ENCODE assay signal across 8 cellular contexts in the genomic region with DNA sequence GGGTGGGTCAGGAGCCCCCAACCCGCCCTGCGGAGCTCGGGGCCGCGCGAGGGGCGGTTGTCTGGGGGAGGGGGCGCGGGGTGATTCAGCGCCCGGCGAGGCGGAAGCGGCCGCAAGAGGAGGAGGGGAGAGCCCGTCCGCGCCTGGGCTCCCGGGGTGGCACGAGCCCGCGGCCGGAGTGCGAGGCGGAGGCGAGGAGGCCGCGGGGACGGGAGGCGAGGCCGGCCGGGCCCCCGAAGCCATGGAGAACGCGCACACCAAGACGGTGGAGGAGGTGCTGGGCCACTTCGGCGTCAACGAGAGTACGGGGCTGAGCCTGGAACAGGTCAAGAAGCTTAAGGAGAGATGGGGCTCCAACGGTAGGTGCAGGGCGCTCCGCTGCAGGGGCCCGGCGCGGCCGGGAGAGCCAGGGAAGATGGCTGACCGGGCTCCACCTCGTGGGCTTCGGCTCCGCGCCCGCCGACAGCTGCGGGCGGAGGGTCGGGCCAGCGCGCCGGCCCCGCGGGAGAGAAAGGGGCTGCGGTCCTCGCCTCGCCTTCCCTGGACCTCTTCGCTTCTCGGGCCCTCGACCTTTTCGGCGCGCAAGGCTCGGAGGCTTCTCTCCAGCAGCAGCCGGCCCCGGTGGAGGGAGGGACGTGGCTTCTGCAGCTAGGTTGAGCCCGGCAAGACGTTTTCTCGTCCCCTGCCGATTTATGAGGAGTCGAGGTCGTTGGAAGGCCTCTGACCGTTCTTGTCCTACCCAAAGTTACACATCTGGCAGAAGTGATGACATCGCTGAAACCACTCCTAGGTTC. TPM values are rescaled to one million over a fixed set of nuclear protein-coding genes. Genes with fewer than 3 reads are reported as not detected.
DNase-seq lines count a peak whose midpoint lies in the region; ATAC-seq and TF ChIP-seq lines count a peak whose summit lies in the region.

No MANE protein-coding gene starts in this region.

- 0 to 2% methylated on average over 13 to 16 of the region's 83 CpGs for WGBS in thyroid gland, 2 donors

- H3K36me3 ChIP-seq in BLaER1 treated with 17β-estradiol and CSF1 and Interleukin-3, amounts not matched to agents 10 nM and 100 nM, result peaks cover 39 to 43% (median 42%) of the 10 kb centered on the region in 11 experiments
- H3K36me3 ChIP-seq in Panc1 (ENCODE audit: control insufficient read depth, insufficient read depth, low read length) (peaks cover 27% of the 10 kb centered on the region; the same call in 1 of the 2 replicates), thyroid gland (no peaks in the 10 kb centered on the region)

- in situ Hi-C loops in Panc1 (cut with HindIII; ENCODE audit: low pct_unique_long_range_greater_than_20kb, low sequenced_read_pairs), result no loop called here

- peak overlapping the region; percentile 94 to 100 (median 98) for H3K9ac ChIP-seq in BLaER1 treated with 17β-estradiol and CSF1 and Interleukin-3, amounts not matched to agents 10 nM and 100 nM

- intact Hi-C loops in Panc1 (cut with micrococcal nuclease; ENCODE audit: unreplicated experiment), result loop anchor here (10.0 kb wide), 1 partner anchor 177 kb away; no protein-coding TSS in a partner anchor
- intact Hi-C loops in thyroid gland (cut with DNase I), result loop anchor here (5.0 kb wide), 1 partner anchor 179 kb away; no protein-coding TSS in a partner anchor

- H4K20me1 ChIP-seq in BLaER1 treated with 17β-estradiol and CSF1 and Interleukin-3, amounts not matched to agents 10 nM and 100 nM, result peaks cover 44 to 53% (median 52%) of the 10 kb centered on the region in 11 experiments

- H3K4me3 ChIP-seq in BLaER1 treated with 17β-estradiol and CSF1 and Interleukin-3, amounts not matched to agents 10 nM and 100 nM, result peak overlapping the region; percentile 77 to 99 (median 91)
- H3K4me3 ChIP-seq in Panc1 (ENCODE audit: low read depth in 2 of 2, low read length in 2 of 2), result peak overlapping the region; percentile 85 to 88
- H3K4me3 ChIP-seq in thyroid gland (replicated peaks in 1 of 3), result peak overlapping the region; percentile 64 to 95 (median 89)

- H3K27me3 ChIP-seq in BLaER1 treated with 17β-estradiol and CSF1 and Interleukin-3, amounts not matched to agents 10 nM and 100 nM, result no peaks in the 10 kb centered on the region
- no peaks in the 10 kb centered on the region for H3K27me3 ChIP-seq in Panc1 (ENCODE audit: control insufficient read depth, insufficient read depth, low read length)
- H3K27me3 ChIP-seq in foreskin keratinocyte, result no peaks in the 10 kb centered on the region
- no peaks in the 10 kb centered on the region for H3K27me3 ChIP-seq in thyroid gland

- H3K27ac ChIP-seq in BLaER1 treated with 17β-estradiol and CSF1 and Interleukin-3, amounts not matched to agents 10 nM and 100 nM, result peak overlapping the region; percentile 90 to 99 (median 97)
- H3K27ac ChIP-seq in Panc1 (ENCODE audit: low read length) (peak overlapping the region; percentile 79), foreskin keratinocyte (peak overlapping the region; percentile 96), thyroid gland (peak overlapping the region; percentile 93 to 99 (median 95))

- no peaks in the 10 kb centered on the region for H3K9me3 ChIP-seq in BLaER1 treated with 17β-estradiol and CSF1 and Interleukin-3, amounts not matched to agents 10 nM and 100 nM (replicated peaks in 1 of 11)
- H3K9me3 ChIP-seq in Panc1 (ENCODE audit: control insufficient read depth, insufficient read depth, low read depth, low read length), result no peaks in the 10 kb centered on the region
- H3K9me3 ChIP-seq in thyroid gland, result no peaks in the 10 kb centered on the region

- TF ChIP-seq CTCF in Panc1 (IDR thresholded peaks at IDR 0.05) (no peak), foreskin keratinocyte (conservative IDR thresholded peaks at IDR 0.05) (peak; percentile 1), thyroid gland (IDR thresholded peaks at IDR 0.05) (no peak)

- POLR2A ChIA-PET in Panc1 (lab: Charles Lee), result interaction anchor here (0.6 kb wide), 1 partner anchor 566 kb away, joined by 4 read pairs; no protein-coding TSS in a partner anchor

- ATAC-seq in GM19035 (IDR thresholded peaks at IDR 0.05; ENCODE audit: unreplicated experiment) (peak; percentile 35), HG03175 (IDR thresholded peaks at IDR 0.05; ENCODE audit: unreplicated experiment) (peak; percentile 37), Panc1 (peak; percentile 65), foreskin keratinocyte (peak; percentile 39)

- no TSS peak for BruUV-seq in Panc1 (replicated peaks; lab: Mats Ljungman, UMichigan)

- TF ChIP-seq POLR2A in thyroid gland (IDR thresholded peaks at IDR 0.05), result no peak

- H3K4me2 ChIP-seq in BLaER1 treated with 17β-estradiol and CSF1 and Interleukin-3, amounts not matched to agents 10 nM and 100 nM, result peak overlapping the region; percentile 81 to 97 (median 90)

- CTCF ChIA-PET in Panc1 (lab: Charles Lee), result interaction anchor here (0.7 kb wide), 1 partner anchor 180 kb away, joined by 13 read pairs; no protein-coding TSS in a partner anchor

- no peak for DNase-seq in Panc1 (ENCODE audit: low read depth, low spot score)
- peak; percentile 32 for DNase-seq in activated gamma-delta T cell (lab: John Stamatoyannopoulos, UW)
- peak in 1 of 2 donors; percentile 39 for DNase-seq in foreskin keratinocyte
- DNase-seq in occipital lobe (lab: John Stamatoyannopoulos, UW), result peak; percentile 30
- peak; percentile 53 to 55 for DNase-seq in thyroid gland

- peaks cover 39 to 53% (median 50%) of the 10 kb centered on the region in 10 experiments for H3K4me1 ChIP-seq in BLaER1 treated with 17β-estradiol and CSF1 and Interleukin-3, amounts not matched to agents 10 nM and 100 nM
- peaks cover 35% of the 10 kb centered on the region for H3K4me1 ChIP-seq in Panc1 (ENCODE audit: control insufficient read depth, insufficient read depth, low read length)
- H3K4me1 ChIP-seq in foreskin keratinocyte, result peaks cover 26% of the 10 kb centered on the region
- peaks cover 28 to 49% of the 10 kb centered on the region in 2 donors for H3K4me1 ChIP-seq in thyroid gland

RNA-seq across cellular contexts. Expression of a gene that starts 0.7 kb away (rescaled TPM):
- total RNA-seq in Panc1 (2021; ENCODE audit: unreplicated experiment) (286 TPM), foreskin keratinocyte (251 and 257 TPM in 2 replicates), occipital lobe (161 TPM), thyroid gland (100 to 1,000 TPM; 126 to 220 (median 174) TPM)
- 181 TPM for polyA plus RNA-seq in Panc1 (2012; ENCODE audit: insufficient read length)
- 71.6 and 80.2 TPM in 2 replicates for polyA plus RNA-seq in foreskin keratinocyte
